Comparison of ENCODE assay signal across 24 cellular contexts in genomic region chr1:175480343-175480827, GRCh38.
"Had no signal": no experiment of that assay in that cellular context is flagged by ENCODE, and none has a peak within 500 bp of the region (broad histone marks: within the 10 kb centered on the region; RNA-seq: fewer than 3 reads in every experiment).

No MANE protein-coding gene starts in this region.

- H3K9me3 Mint-ChIP-seq: dendritic cell treated with granulocyte-macrophage colony-stimulating factor and Interleukin-4, amounts not matched to agents 40 ng/mL and 50 ng/mL, for 4 days; effector memory CD8-positive, alpha-beta T cell; immature natural killer cell; mesothelial cell of epicardium; natural killer cell; neural crest cell; stimulated activated naive B cell treated with anti-CD40 and anti-IgM and Interleukin-4, amounts not matched to agents 10 μg/mL and 1 μg/mL and 100 μg/mL, for 72 hours had no signal

- H3K9me3 ChIP-seq: esophagus muscularis mucosa, gastrocnemius medialis, right atrium auricular region, sigmoid colon, stomach, thoracic aorta, transverse colon had no signal

- H3K27me3 ChIP-seq: gastrocnemius medialis, right atrium auricular region, sigmoid colon, transverse colon had no signal

- H3K36me3 ChIP-seq: esophagus muscularis mucosa, gastrocnemius medialis, right atrium auricular region, sigmoid colon, stomach, thoracic aorta, transverse colon had no signal

- H3K27ac ChIP-seq: epithelial cell of prostate, esophagus muscularis mucosa, gastrocnemius medialis, right atrium auricular region, sigmoid colon, skin epidermis, stomach, thoracic aorta, transverse colon had no signal

- H3K4me3 Mint-ChIP-seq: dendritic cell treated with granulocyte-macrophage colony-stimulating factor and Interleukin-4, amounts not matched to agents 40 ng/mL and 50 ng/mL, for 4 days; effector memory CD8-positive, alpha-beta T cell; immature natural killer cell; mesothelial cell of epicardium; natural killer cell; neural crest cell; stimulated activated naive B cell treated with anti-CD40 and anti-IgM and Interleukin-4, amounts not matched to agents 10 μg/mL and 1 μg/mL and 100 μg/mL, for 72 hours had no signal

- H3K4me3 ChIP-seq: esophagus muscularis mucosa, gastrocnemius medialis, right atrium auricular region, sigmoid colon, skin epidermis, stomach, thoracic aorta, transverse colon had no signal

- H3K4me1 ChIP-seq: esophagus muscularis mucosa, gastrocnemius medialis, right atrium auricular region, sigmoid colon, transverse colon had no signal

- FAIRE-seq: colon, keratinocyte had no signal

- ATAC-seq: effector memory CD8-positive, alpha-beta T cell; gastrocnemius medialis had no signal

- H3K4me1 Mint-ChIP-seq: mesothelial cell of epicardium; natural killer cell; neural crest cell; stimulated activated naive B cell treated with anti-CD40 and anti-IgM and Interleukin-4, amounts not matched to agents 10 μg/mL and 1 μg/mL and 100 μg/mL, for 72 hours had no signal

- DNase-seq: effector memory CD8-positive, alpha-beta T cell; gastrocnemius medialis; left cardiac atrium; left ventricle myocardium superior; natural killer cell; posterior cingulate gyrus; sigmoid colon; stimulated activated CD4-positive, alpha-beta T cell treated with anti-CD3 and anti-CD28 coated beads, Interleukin-2, amount 100 ng/mL, for 24 hours; stimulated activated CD4-positive, alpha-beta T cell treated with anti-CD3 and anti-CD28 coated beads, Interleukin-4, amount 100 ng/mL, for 4 hours; stomach; substantia nigra; transverse colon had no signal

- H3K27ac Mint-ChIP-seq: dendritic cell treated with granulocyte-macrophage colony-stimulating factor and Interleukin-4, amounts not matched to agents 40 ng/mL and 50 ng/mL, for 4 days; effector memory CD8-positive, alpha-beta T cell; immature natural killer cell; mesothelial cell of epicardium; natural killer cell; stimulated activated naive B cell treated with anti-CD40 and anti-IgM and Interleukin-4, amounts not matched to agents 10 μg/mL and 1 μg/mL and 100 μg/mL, for 72 hours had no signal

- H3K36me3 Mint-ChIP-seq: immature natural killer cell; mesothelial cell of epicardium; natural killer cell; stimulated activated naive B cell treated with anti-CD40 and anti-IgM and Interleukin-4, amounts not matched to agents 10 μg/mL and 1 μg/mL and 100 μg/mL, for 72 hours had no signal

- H3K27me3 Mint-ChIP-seq: dendritic cell treated with granulocyte-macrophage colony-stimulating factor and Interleukin-4, amounts not matched to agents 40 ng/mL and 50 ng/mL, for 4 days had no signal
